Comparison of ENCODE assay signal across 15 cellular contexts in the genomic region with DNA sequence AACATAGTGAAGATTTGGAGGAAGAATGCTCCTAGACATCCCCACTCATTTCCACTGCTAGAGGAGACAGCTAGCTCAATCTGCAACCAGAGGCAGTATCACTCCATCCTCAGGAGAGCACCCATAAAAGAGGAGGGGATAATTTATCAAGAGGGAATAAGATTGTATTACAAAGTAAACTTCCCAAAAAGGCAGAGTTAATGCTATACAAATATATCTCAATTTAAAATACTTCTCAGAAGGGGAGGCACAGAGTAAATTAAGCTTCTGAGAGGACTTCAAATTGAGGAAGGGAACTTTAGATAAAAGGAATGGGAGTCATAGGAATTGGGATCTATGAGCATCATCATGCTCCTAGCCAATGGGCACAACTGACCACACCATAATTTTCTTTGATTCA.
DNase-seq lines count a peak whose midpoint lies in the region; ATAC-seq and TF ChIP-seq lines count a peak whose summit lies in the region.
"Had no signal": no experiment of that assay in that cellular context is flagged by ENCODE, and none has a peak within 500 bp of the region (broad histone marks: within the 10 kb centered on the region; RNA-seq: fewer than 3 reads in every experiment).

No MANE protein-coding gene starts in this region.

- peak overlapping the region; percentile 21 for H3K27ac Mint-ChIP-seq in activated naive CD4-positive, alpha-beta T cell treated with anti-CD3 and anti-CD28 coated beads, Interleukin-2, amount 50 U/mL, for 24 hours
- no peak overlapping the region for H3K27ac Mint-ChIP-seq in activated naive CD4-positive, alpha-beta T cell treated with anti-CD3 and anti-CD28 coated beads, Interleukin-2, amount 10 ng/mL, durations not matched to agents 7 days and 5 days
- H3K27ac Mint-ChIP-seq in nephron progenitor cell, result peak overlapping the region; percentile 40
- H3K27ac Mint-ChIP-seq: H9 had no signal

- POLR2A ChIA-PET in HEK293T (lab: Yijun Ruan, JAX), result no interaction called here

- no peak for TF ChIP-seq CTCF in nephron progenitor cell (IDR thresholded peaks at IDR 0.05)

- DNase-seq in activated naive CD4-positive, alpha-beta T cell treated with anti-CD3 and anti-CD28 coated beads, Interleukin-2, amount 10 ng/mL, durations not matched to agents 7 days and 5 days, result no peak
- DNase-seq in HEK293T (ENCODE audit: extremely low spot score) (peak; percentile 10), nephron progenitor cell (no peak), DMS114 treated with DMSO at 0.1 percent for 48 hours (lab: John Stamatoyannopoulos, UW; ENCODE audit: unreplicated experiment) (no peak)
- DNase-seq: C1 segment of cervical spinal cord; Calu3; CD4-positive, alpha-beta memory T cell; COR-L47; DMS153; DND-41; GM23248; H9 had no signal

- peaks cover 13% of the 10 kb centered on the region for H3K4me1 Mint-ChIP-seq in activated naive CD4-positive, alpha-beta T cell treated with anti-CD3 and anti-CD28 coated beads, Interleukin-2, amount 50 U/mL, for 24 hours
- peaks cover 7% of the 10 kb centered on the region for H3K4me1 Mint-ChIP-seq in activated naive CD4-positive, alpha-beta T cell treated with anti-CD3 and anti-CD28 coated beads, Interleukin-2, amount 10 ng/mL, durations not matched to agents 7 days and 5 days
- peaks cover 12% of the 10 kb centered on the region for H3K4me1 Mint-ChIP-seq in nephron progenitor cell

- CTCF ChIA-PET in activated naive CD4-positive, alpha-beta T cell treated with anti-CD3 and anti-CD28 coated beads, Interleukin-2, amount 10 ng/mL, durations not matched to agents 7 days and 5 days (lab: Charles Lee), result no interaction called here
- CTCF ChIA-PET in HEK293T (lab: Yijun Ruan, JAX), result interaction anchor here (0.6 kb wide), 1 partner anchor 178 kb away, joined by 3 read pairs; no protein-coding TSS in a partner anchor

- H3K9me3 Mint-ChIP-seq in activated naive CD4-positive, alpha-beta T cell treated with anti-CD3 and anti-CD28 coated beads, Interleukin-2, amount 50 U/mL, for 24 hours, result no peaks in the 10 kb centered on the region
- no peaks in the 10 kb centered on the region for H3K9me3 Mint-ChIP-seq in activated naive CD4-positive, alpha-beta T cell treated with anti-CD3 and anti-CD28 coated beads, Interleukin-2, amount 10 ng/mL, durations not matched to agents 7 days and 5 days
- H3K9me3 Mint-ChIP-seq in nephron progenitor cell, result no peaks in the 10 kb centered on the region
- H3K9me3 Mint-ChIP-seq: CD4-positive, alpha-beta memory T cell; H9 had no signal

- ATAC-seq in GM18519 (IDR thresholded peaks at IDR 0.05; ENCODE audit: low FRiP score, unreplicated experiment), result no peak
- ATAC-seq: HCT116 had no signal

- H3K36me3 Mint-ChIP-seq in activated naive CD4-positive, alpha-beta T cell treated with anti-CD3 and anti-CD28 coated beads, Interleukin-2, amount 50 U/mL, for 24 hours, result peaks cover 7% of the 10 kb centered on the region
- no peaks in the 10 kb centered on the region for H3K36me3 Mint-ChIP-seq in activated naive CD4-positive, alpha-beta T cell treated with anti-CD3 and anti-CD28 coated beads, Interleukin-2, amount 10 ng/mL, durations not matched to agents 7 days and 5 days
- H3K36me3 Mint-ChIP-seq in nephron progenitor cell (ENCODE audit: low read depth), result no peaks in the 10 kb centered on the region

- no peak overlapping the region for H3K4me3 Mint-ChIP-seq in activated naive CD4-positive, alpha-beta T cell treated with anti-CD3 and anti-CD28 coated beads, Interleukin-2, amount 50 U/mL, for 24 hours
- no peak overlapping the region for H3K4me3 Mint-ChIP-seq in activated naive CD4-positive, alpha-beta T cell treated with anti-CD3 and anti-CD28 coated beads, Interleukin-2, amount 10 ng/mL, durations not matched to agents 7 days and 5 days
- no peak overlapping the region for H3K4me3 Mint-ChIP-seq in nephron progenitor cell
- H3K4me3 Mint-ChIP-seq: H9 had no signal

- H3K27me3 Mint-ChIP-seq in activated naive CD4-positive, alpha-beta T cell treated with anti-CD3 and anti-CD28 coated beads, Interleukin-2, amount 50 U/mL, for 24 hours, result no peaks in the 10 kb centered on the region
- H3K27me3 Mint-ChIP-seq in activated naive CD4-positive, alpha-beta T cell treated with anti-CD3 and anti-CD28 coated beads, Interleukin-2, amount 10 ng/mL, durations not matched to agents 7 days and 5 days, result no peaks in the 10 kb centered on the region
- peaks cover 2% of the 10 kb centered on the region for H3K27me3 Mint-ChIP-seq in nephron progenitor cell (ENCODE audit: low read depth, poor library complexity)
- H3K27me3 Mint-ChIP-seq: CD4-positive, alpha-beta memory T cell had no signal

TF ChIP-seq in HEK293T, 16 proteins besides CTCF, POLR2A, EP300 and RAD21:
- TF ChIP-seq HDGF (IDR thresholded peaks at IDR 0.05; ENCODE audit: borderline replicate concordance), result no peak
- TF ChIP-seq BHLHE40 (IDR thresholded peaks at IDR 0.05; ENCODE audit: borderline replicate concordance), result no peak
- no peak for TF ChIP-seq LEF1 (IDR thresholded peaks at IDR 0.05; ENCODE audit: borderline replicate concordance)
TF ChIP-seq in HEK293T: peak in this region for 0.
